Comparison of ENCODE assay signal across 1 cellular context in genomic region chr16:27980076-27980775, GRCh38.
TF ChIP-seq lines count a peak whose summit lies in the region.

No MANE protein-coding gene starts in this region.

TF ChIP-seq in H1, 55 proteins besides CTCF, POLR2A, EP300 and RAD21 (continued from another document):
- TF ChIP-seq MAX (IDR thresholded peaks at IDR 0.05): no peak
- no peak for TF ChIP-seq CBX8 (IDR thresholded peaks at IDR 0.05; ENCODE audit: borderline replicate concordance, low read depth, low read length)
- TF ChIP-seq RFX5 (IDR thresholded peaks at IDR 0.05; ENCODE audit: borderline replicate concordance, low read depth, low read length): no peak
- TF ChIP-seq CTBP2 (IDR thresholded peaks at IDR 0.05; ENCODE audit: borderline replicate concordance, insufficient read depth, insufficient read length, low read length): no peak
- no peak for TF ChIP-seq E2F6 (IDR thresholded peaks at IDR 0.05)
- TF ChIP-seq EZH2 (IDR thresholded peaks at IDR 0.05; ENCODE audit: low read depth, low read length, severe bottlenecking): no peak
- TF ChIP-seq SIX5 (IDR thresholded peaks at IDR 0.05; ENCODE audit: low read depth, low read length): no peak
- no peak for TF ChIP-seq KDM5A (IDR thresholded peaks at IDR 0.05; ENCODE audit: low read length)
- TF ChIP-seq POU5F1 (IDR thresholded peaks at IDR 0.05; ENCODE audit: low read depth, low read length): no peak
- no peak for TF ChIP-seq SUZ12 (IDR thresholded peaks at IDR 0.05; ENCODE audit: low read length)
- no peak for TF ChIP-seq ASH2L (IDR thresholded peaks at IDR 0.05; ENCODE audit: low read length)
- no peak for TF ChIP-seq RNF2 (IDR thresholded peaks at IDR 0.05; ENCODE audit: borderline replicate concordance, low read depth, low read length, missing control alignments, poor library complexity, severe bottlenecking)
- no peak for TF ChIP-seq KDM4A (IDR thresholded peaks at IDR 0.05; ENCODE audit: low read depth, low read length, severe bottlenecking)
- TF ChIP-seq HDAC2 (IDR thresholded peaks at IDR 0.05; ENCODE audit: borderline replicate concordance in 1 of 2, low read depth in 2 of 2, low read length in 2 of 2): no peak
- TF ChIP-seq GABPA (IDR thresholded peaks at IDR 0.05; ENCODE audit: borderline replicate concordance, insufficient read depth, low read length): no peak
- no peak for TF ChIP-seq FOSL1 (IDR thresholded peaks at IDR 0.05; ENCODE audit: insufficient read depth, low read depth, low read length)
TF ChIP-seq in H1: peak in this region for 0.
